In the genomic region with DNA sequence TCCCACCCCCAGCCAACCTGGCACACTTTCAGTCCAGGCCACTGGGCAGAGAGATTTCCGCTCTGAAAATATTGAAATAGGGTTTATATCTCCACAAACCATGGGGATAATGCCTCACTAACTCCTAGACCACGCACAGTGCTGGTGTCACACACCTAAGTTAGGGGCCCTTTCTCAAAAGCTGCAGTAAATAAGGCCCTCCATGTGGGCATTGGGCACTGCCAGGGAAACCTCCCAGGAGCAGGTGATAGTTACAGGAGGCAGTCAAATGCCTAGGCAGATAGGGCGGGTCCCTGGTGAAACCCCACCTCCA, we compare ENCODE assay signal across 18 cellular contexts. TPM values are rescaled to one million over a fixed set of nuclear protein-coding genes. Genes with fewer than 3 reads are reported as not detected.
DNase-seq lines count a peak whose midpoint lies in the region; ATAC-seq and TF ChIP-seq lines count a peak whose summit lies in the region.
"Had no signal": no experiment of that assay in that cellular context is flagged by ENCODE, and none has a peak within 500 bp of the region (broad histone marks: within the 10 kb centered on the region; RNA-seq: fewer than 3 reads in every experiment).

No MANE protein-coding gene starts in this region.

- no peaks in the 10 kb centered on the region for H3K36me3 ChIP-seq in prostate gland
- H3K36me3 ChIP-seq: right atrium auricular region, SJSA1, transverse colon had no signal

- intact Hi-C loops in prostate gland (cut with DNase I), result no loop called here

- no peak overlapping the region for H3K4me3 Mint-ChIP-seq in stimulated activated naive CD8-positive, alpha-beta T cell treated with anti-CD3 and anti-CD28 coated beads, Interleukin-15, Interleukin-2, amounts not matched to agents 100 ng/mL and 50 ng/mL, for 24 hours
- no peak overlapping the region for H3K4me3 Mint-ChIP-seq in activated naive CD8-positive, alpha-beta T cell treated with anti-CD3 and anti-CD28 coated beads for 36 hours
- H3K4me3 Mint-ChIP-seq: activated naive CD8-positive, alpha-beta T cell treated with anti-CD3 and anti-CD28 coated beads, Interleukin-2, amount 10 ng/mL, durations not matched to agents 7 days and 5 days had no signal

- WGBS in prostate gland, result 91% methylated on average over 3 of the region's 3 CpGs

- peaks cover 26% of the 10 kb centered on the region for H3K36me3 Mint-ChIP-seq in stimulated activated naive CD8-positive, alpha-beta T cell treated with anti-CD3 and anti-CD28 coated beads, Interleukin-15, Interleukin-2, amounts not matched to agents 100 ng/mL and 50 ng/mL, for 24 hours (ENCODE audit: low read depth)
- peaks cover 47% of the 10 kb centered on the region for H3K36me3 Mint-ChIP-seq in activated naive CD8-positive, alpha-beta T cell treated with anti-CD3 and anti-CD28 coated beads for 36 hours

- H3K27ac Mint-ChIP-seq in stimulated activated naive CD8-positive, alpha-beta T cell treated with anti-CD3 and anti-CD28 coated beads, Interleukin-15, Interleukin-2, amounts not matched to agents 100 ng/mL and 50 ng/mL, for 24 hours, result peak overlapping the region; percentile 26
- H3K27ac Mint-ChIP-seq in activated naive CD8-positive, alpha-beta T cell treated with anti-CD3 and anti-CD28 coated beads for 36 hours, result peak overlapping the region; percentile 67

- no peak for TF ChIP-seq POLR2A in prostate gland (IDR thresholded peaks at IDR 0.05)

- no peak for TF ChIP-seq CTCF in prostate gland (IDR thresholded peaks at IDR 0.05)

- no peak overlapping the region for H3K27ac ChIP-seq in prostate gland
- H3K27ac ChIP-seq: right atrium auricular region, SJSA1, transverse colon had no signal

- H3K27me3 ChIP-seq in prostate gland (replicated peaks; ENCODE audit: insufficient read depth), result peaks cover 2% of the 10 kb centered on the region
- H3K27me3 ChIP-seq: right atrium auricular region had no signal

- H3K4me3 ChIP-seq in prostate gland, result no peak overlapping the region
- H3K4me3 ChIP-seq: GM12878, right atrium auricular region, SJSA1, transverse colon had no signal

- no peaks in the 10 kb centered on the region for H3K27me3 Mint-ChIP-seq in stimulated activated naive CD8-positive, alpha-beta T cell treated with anti-CD3 and anti-CD28 coated beads, Interleukin-15, Interleukin-2, amounts not matched to agents 100 ng/mL and 50 ng/mL, for 24 hours
- H3K27me3 Mint-ChIP-seq in activated naive CD8-positive, alpha-beta T cell treated with anti-CD3 and anti-CD28 coated beads for 36 hours, result no peaks in the 10 kb centered on the region
- H3K27me3 Mint-ChIP-seq: activated naive CD8-positive, alpha-beta T cell treated with anti-CD3 and anti-CD28 coated beads, Interleukin-2, amount 10 ng/mL, durations not matched to agents 7 days and 5 days had no signal

- no peak for ATAC-seq in stimulated activated naive CD8-positive, alpha-beta T cell treated with anti-CD3 and anti-CD28 coated beads, Interleukin-15, Interleukin-2, amounts not matched to agents 100 U/mL and 50 U/mL, for 24 hours
- ATAC-seq: GM12878 had no signal

- no peaks in the 10 kb centered on the region for H3K9me3 Mint-ChIP-seq in stimulated activated naive CD8-positive, alpha-beta T cell treated with anti-CD3 and anti-CD28 coated beads, Interleukin-15, Interleukin-2, amounts not matched to agents 100 ng/mL and 50 ng/mL, for 24 hours
- H3K9me3 Mint-ChIP-seq in activated naive CD8-positive, alpha-beta T cell treated with anti-CD3 and anti-CD28 coated beads for 36 hours, result no peaks in the 10 kb centered on the region
- H3K9me3 Mint-ChIP-seq: activated naive CD8-positive, alpha-beta T cell treated with anti-CD3 and anti-CD28 coated beads, Interleukin-2, amount 10 ng/mL, durations not matched to agents 7 days and 5 days had no signal

- no peaks in the 10 kb centered on the region for H3K9me3 ChIP-seq in prostate gland
- H3K9me3 ChIP-seq: right atrium auricular region, SJSA1, transverse colon had no signal

- no peaks in the 10 kb centered on the region for H3K4me1 ChIP-seq in prostate gland (replicated peaks)
- H3K4me1 ChIP-seq: SJSA1 had no signal

- H3K4me1 Mint-ChIP-seq in stimulated activated naive CD8-positive, alpha-beta T cell treated with anti-CD3 and anti-CD28 coated beads, Interleukin-15, Interleukin-2, amounts not matched to agents 100 ng/mL and 50 ng/mL, for 24 hours (ENCODE audit: low read depth), result peaks cover 86% of the 10 kb centered on the region
- peaks cover 69% of the 10 kb centered on the region for H3K4me1 Mint-ChIP-seq in activated naive CD8-positive, alpha-beta T cell treated with anti-CD3 and anti-CD28 coated beads for 36 hours

- DNase-seq in stimulated activated naive CD8-positive, alpha-beta T cell treated with anti-CD3 and anti-CD28 coated beads, Interleukin-15, Interleukin-2, amounts not matched to agents 100 U/mL and 50 U/mL, for 24 hours, result no peak
- DNase-seq in activated naive CD8-positive, alpha-beta T cell treated with anti-CD3 and anti-CD28 coated beads for 36 hours, result no peak
- peak; percentile 33 for DNase-seq in mesenteric fat pad (ENCODE audit: low spot score)
- no peak for DNase-seq in NOMO-1 treated with dmso at 0.1 percent for 144 hours (lab: John Stamatoyannopoulos, UW; ENCODE audit: unreplicated experiment)
- no peak for DNase-seq in prostate gland (ENCODE audit: low spot score)
- DNase-seq in T-helper 2 cell, result no peak
- no peak for DNase-seq in NCI-H2029 treated with DMSO at 0.1 percent for 48 hours (lab: John Stamatoyannopoulos, UW)
- DNase-seq: activated naive CD8-positive, alpha-beta T cell treated with anti-CD3 and anti-CD28 coated beads, Interleukin-2, amount 10 ng/mL, durations not matched to agents 7 days and 5 days; central memory CD4-positive, alpha-beta T cell; NCI-H1694; NCI-H2171 treated with DMSO at 0.1 percent for 48 hours; stimulated activated CD4-positive, alpha-beta T cell treated with anti-CD3 and anti-CD28 coated beads, Interleukin-4, amount 100 ng/mL, for 4 hours; transverse colon had no signal

RNA-seq across cellular contexts. Expression of gene IL10RA, which starts 3.1 kb away (rescaled TPM):
- total RNA-seq in activated naive CD8-positive, alpha-beta T cell treated with anti-CD3 and anti-CD28 coated beads for 36 hours, result 10 to 100 TPM; 39.6 to 41.2 TPM
- 32.1 TPM for total RNA-seq in mesenteric fat pad
- total RNA-seq in prostate gland, result 10 to 100 TPM in 1 of 2 donors, 1 to 10 TPM in 1; 4.5 to 10.7 TPM
- total RNA-seq: LHCN-M2, SJSA1 had no signal

RNA-seq across cellular contexts. Expression of gene TMPRSS13, which starts 53.9 kb away (rescaled TPM):
- 1 to 10 TPM; 1.9 to 3.4 TPM for total RNA-seq in activated naive CD8-positive, alpha-beta T cell treated with anti-CD3 and anti-CD28 coated beads for 36 hours
- 0.39 TPM for total RNA-seq in mesenteric fat pad
- 10 to 100 TPM in 1 of 2 donors, 1 to 10 TPM in 1; 1.2 to 14.7 TPM for total RNA-seq in prostate gland
- total RNA-seq: LHCN-M2, right atrium auricular region, SJSA1 had no signal
